Comparison of ENCODE assay signal across 19 cellular contexts in genomic region chr10:43286076-43286805, GRCh38. TPM values are rescaled to one million over a fixed set of nuclear protein-coding genes. Genes with fewer than 3 reads are reported as not detected.
DNase-seq lines count a peak whose midpoint lies in the region; ATAC-seq and TF ChIP-seq lines count a peak whose summit lies in the region.
"Had no signal": no experiment of that assay in that cellular context is flagged by ENCODE, and none has a peak within 500 bp of the region (broad histone marks: within the 10 kb centered on the region; RNA-seq: fewer than 3 reads in every experiment).

No MANE protein-coding gene starts in this region.

- POLR2A ChIA-PET in activated CD4-positive, alpha-beta memory T cell treated with anti-CD3 and anti-CD28 coated beads for 36 hours (lab: Charles Lee): no interaction called here

- ATAC-seq in activated naive CD4-positive, alpha-beta T cell treated with anti-CD3 and anti-CD28 coated beads, Interleukin-2, amount 50 U/mL, for 72 hours: no peak
- ATAC-seq in GM21786 (IDR thresholded peaks at IDR 0.05; ENCODE audit: unreplicated experiment): no peak

- no peaks in the 10 kb centered on the region for H3K9me3 Mint-ChIP-seq in activated naive CD4-positive, alpha-beta T cell treated with anti-CD3 and anti-CD28 coated beads, Interleukin-2, amount 50 U/mL, for 72 hours
- no peaks in the 10 kb centered on the region for H3K9me3 Mint-ChIP-seq in activated CD4-positive, alpha-beta memory T cell treated with anti-CD3 and anti-CD28 coated beads for 36 hours
- no peaks in the 10 kb centered on the region for H3K9me3 Mint-ChIP-seq in immature natural killer cell
- H3K9me3 Mint-ChIP-seq: HFFc6 had no signal

- H3K27me3 Mint-ChIP-seq in activated CD4-positive, alpha-beta memory T cell treated with anti-CD3 and anti-CD28 coated beads for 36 hours: peaks cover 2% of the 10 kb centered on the region
- H3K27me3 Mint-ChIP-seq in immature natural killer cell (ENCODE audit: low read depth in 3 of 3): peaks cover 3 to 5% (median 4%) of the 10 kb centered on the region in 3 donors

- DNase-seq in activated naive CD4-positive, alpha-beta T cell treated with anti-CD3 and anti-CD28 coated beads, Interleukin-2, amount 50 U/mL, for 72 hours (ENCODE audit: low spot score in 2 of 2): no peak
- no peak for DNase-seq in activated naive CD4-positive, alpha-beta T cell treated with Interleukin-2 at 50 U/mL for 16 hours
- DNase-seq in activated CD4-positive, alpha-beta memory T cell treated with anti-CD3 and anti-CD28 coated beads for 36 hours: no peak
- no peak for DNase-seq in immature natural killer cell
- no peak for DNase-seq in erythroblast (lab: John Stamatoyannopoulos, UW)
- DNase-seq in COLO668 (lab: John Stamatoyannopoulos, UW; ENCODE audit: unreplicated experiment): no peak
- DNase-seq: activated CD4-positive, alpha-beta T cell treated with anti-CD3 and anti-CD28 coated beads, Interleukin-2, amount 50 U/mL, for 48 hours; activated effector memory CD4-positive, alpha-beta T cell treated with anti-CD3 and anti-CD28 coated beads, Interleukin-2, amount 50 U/mL, for 16 hours; foreskin melanocyte; HFFc6; hippocampal formation; KG1; mucosa of descending colon; NCI-H1436 treated with DMSO at 0.1 percent for 48 hours; NCI-H510A; SIG-M5; stimulated activated CD4-positive, alpha-beta T cell treated with anti-CD3 and anti-CD28 coated beads, Interleukin-1b, Interleukin-23, amount 100 ng/mL, for 48 hours had no signal

- intact Hi-C loops in activated CD4-positive, alpha-beta memory T cell treated with anti-CD3 and anti-CD28 coated beads for 36 hours (cut with micrococcal nuclease): no loop called here

- TF ChIP-seq POLR2A in erythroblast (IDR thresholded peaks at IDR 0.05; ENCODE audit: low read length): no peak

- no peaks in the 10 kb centered on the region for H3K36me3 Mint-ChIP-seq in activated naive CD4-positive, alpha-beta T cell treated with anti-CD3 and anti-CD28 coated beads, Interleukin-2, amount 50 U/mL, for 72 hours
- H3K36me3 Mint-ChIP-seq in activated CD4-positive, alpha-beta memory T cell treated with anti-CD3 and anti-CD28 coated beads for 36 hours: no peaks in the 10 kb centered on the region
- H3K36me3 Mint-ChIP-seq in immature natural killer cell: no peaks in the 10 kb centered on the region

- peak overlapping the region; percentile 62 to 68 for H3K27ac Mint-ChIP-seq in activated naive CD4-positive, alpha-beta T cell treated with anti-CD3 and anti-CD28 coated beads, Interleukin-2, amount 50 U/mL, for 72 hours
- peak overlapping the region; percentile 75 for H3K27ac Mint-ChIP-seq in activated CD4-positive, alpha-beta memory T cell treated with anti-CD3 and anti-CD28 coated beads for 36 hours
- peak overlapping the region; percentile 44 to 89 (median 79) for H3K27ac Mint-ChIP-seq in immature natural killer cell
- H3K27ac Mint-ChIP-seq: HFFc6 had no signal

- peaks cover 43% of the 10 kb centered on the region for H3K4me1 Mint-ChIP-seq in activated CD4-positive, alpha-beta memory T cell treated with anti-CD3 and anti-CD28 coated beads for 36 hours (ENCODE audit: low read depth)
- peaks cover 26 to 31% of the 10 kb centered on the region in 2 donors for H3K4me1 Mint-ChIP-seq in immature natural killer cell

- CTCF ChIA-PET in activated CD4-positive, alpha-beta memory T cell treated with anti-CD3 and anti-CD28 coated beads for 36 hours (lab: Charles Lee): interaction anchor here (2.0 kb wide), 1 partner anchor 13 kb away, joined by 5 read pairs; no protein-coding TSS in a partner anchor

- H3K4me3 Mint-ChIP-seq in activated CD4-positive, alpha-beta memory T cell treated with anti-CD3 and anti-CD28 coated beads for 36 hours: no peak overlapping the region
- peak overlapping the region in 3 of 5 donors; percentile 30 to 78 (median 54) for H3K4me3 Mint-ChIP-seq in immature natural killer cell
- H3K4me3 Mint-ChIP-seq: HFFc6 had no signal

RNA-seq across cellular contexts. Expression of gene RASGEF1A, which starts 19.4 kb away (rescaled TPM):
- under 1 TPM; 0.39 to 0.66 TPM for total RNA-seq in activated naive CD4-positive, alpha-beta T cell treated with anti-CD3 and anti-CD28 coated beads, Interleukin-2, amount 50 U/mL, for 72 hours
- total RNA-seq in activated CD4-positive, alpha-beta memory T cell treated with anti-CD3 and anti-CD28 coated beads for 36 hours: 1 to 10 TPM; 1.2 to 1.9 TPM
- polyA plus RNA-seq in immature natural killer cell: 10 to 100 TPM in 1 of 3 donors, 1 to 10 TPM in 2; 4.4 to 11.6 (median 5.6) TPM
- total RNA-seq: HFFc6, thoracic aorta had no signal
